19 cellular contexts compared by ENCODE assay signal in the genomic region with DNA sequence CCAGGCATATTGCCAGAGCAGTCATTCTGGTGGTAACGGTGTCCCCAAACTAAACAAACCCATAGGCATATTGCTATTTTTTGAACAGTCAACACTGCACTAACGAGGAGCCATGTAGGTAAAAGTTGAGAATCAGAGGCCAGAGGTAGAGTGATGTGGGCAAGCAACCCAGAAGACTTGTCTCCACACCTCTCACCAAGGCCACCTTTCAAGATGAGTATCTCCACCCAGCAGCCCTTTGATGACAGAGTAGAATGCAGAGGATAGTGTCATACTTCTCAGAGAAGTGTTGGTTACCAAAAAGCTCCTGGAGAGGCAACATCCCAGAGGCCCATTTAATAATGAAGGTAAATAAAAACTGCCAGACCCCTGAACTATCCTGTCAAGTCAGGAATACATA.
DNase-seq lines count a peak whose midpoint lies in the region; ATAC-seq, FAIRE-seq and TF ChIP-seq lines count a peak whose summit lies in the region.
"Had no signal": no experiment of that assay in that cellular context is flagged by ENCODE, and none has a peak within 500 bp of the region (broad histone marks: within the 10 kb centered on the region; RNA-seq: fewer than 3 reads in every experiment).

No MANE protein-coding gene starts in this region.

- no peaks in the 10 kb centered on the region for H3K9me3 Mint-ChIP-seq in natural killer cell treated with Interleukin-12 subunit alpha and Interleukin-12 subunit beta and Interleukin-15 and Interleukin-18, amount 100 ng/mL, for 72 hours
- no peaks in the 10 kb centered on the region for H3K9me3 Mint-ChIP-seq in natural killer cell
- H3K9me3 Mint-ChIP-seq in immature natural killer cell: no peaks in the 10 kb centered on the region
- H3K9me3 Mint-ChIP-seq in stimulated activated effector memory CD8-positive, alpha-beta T cell treated with anti-CD3 and anti-CD28 coated beads, Interleukin-12 subunit alpha, Interleukin-12 subunit beta, amount 100 ng/mL, for 72 hours: no peaks in the 10 kb centered on the region
- H3K9me3 Mint-ChIP-seq: CD4-positive, alpha-beta memory T cell had no signal

- no peaks in the 10 kb centered on the region for H3K27me3 Mint-ChIP-seq in natural killer cell treated with Interleukin-12 subunit alpha and Interleukin-12 subunit beta and Interleukin-15 and Interleukin-18, amount 100 ng/mL, for 72 hours
- H3K27me3 Mint-ChIP-seq in natural killer cell (ENCODE audit: low read depth in 2 of 2): no peaks in the 10 kb centered on the region
- peaks cover 0 to under 1% (median 0%) of the 10 kb centered on the region in 3 donors for H3K27me3 Mint-ChIP-seq in immature natural killer cell (ENCODE audit: low read depth in 3 of 3)
- H3K27me3 Mint-ChIP-seq: CD4-positive, alpha-beta memory T cell had no signal

- TF ChIP-seq RAD21 in K562 (CRISPR knock-in tag; conservative IDR thresholded peaks at IDR 0.05 in 1 of 2, IDR thresholded peaks at IDR 0.05 in 1 of 2): no peak

- no peak for DNase-seq in natural killer cell treated with Interleukin-12 subunit alpha and Interleukin-12 subunit beta and Interleukin-15 and Interleukin-18, amount 100 ng/mL, for 72 hours (ENCODE audit: low spot score)
- DNase-seq in natural killer cell: no peak
- DNase-seq in K562 (ENCODE audit: extremely low read depth in 1 of 4, low spot score in 3 of 4): no peak
- peak in 2 of 3 donors; percentile 3 to 5 for DNase-seq in immature natural killer cell
- no peak for DNase-seq in stimulated activated effector memory CD8-positive, alpha-beta T cell treated with anti-CD3 and anti-CD28 coated beads, Interleukin-12 subunit alpha, Interleukin-12 subunit beta, amount 100 ng/mL, for 72 hours (ENCODE audit: low spot score in 2 of 2)
- no peak for DNase-seq in Kasumi-1 (lab: John Stamatoyannopoulos, UW)
- DNase-seq in amniotic stem cell (lab: John Stamatoyannopoulos, UW): no peak
- DNase-seq: C1 segment of cervical spinal cord; Calu3; CD4-positive, alpha-beta memory T cell; COR-L47; DMS53; DMS79 treated with DMSO at 0.1 percent for 48 hours; GF-D8; GM23248; H7; HCEC 1CT had no signal

- peaks cover 2% of the 10 kb centered on the region for H3K9me1 ChIP-seq in K562 (ENCODE audit: control insufficient read depth, insufficient read depth, low read length)

- H3K27ac Mint-ChIP-seq in natural killer cell treated with Interleukin-12 subunit alpha and Interleukin-12 subunit beta and Interleukin-15 and Interleukin-18, amount 100 ng/mL, for 72 hours: no peak overlapping the region
- H3K27ac Mint-ChIP-seq in natural killer cell (no peak overlapping the region), immature natural killer cell (no peak overlapping the region)
- H3K27ac Mint-ChIP-seq in stimulated activated effector memory CD8-positive, alpha-beta T cell treated with anti-CD3 and anti-CD28 coated beads, Interleukin-12 subunit alpha, Interleukin-12 subunit beta, amount 100 ng/mL, for 72 hours: no peak overlapping the region
- H3K27ac Mint-ChIP-seq: CD4-positive, alpha-beta memory T cell had no signal

- H3K36me3 ChIP-seq in K562 (ENCODE audit: control insufficient read depth, insufficient read depth, low read length): peaks cover 9% of the 10 kb centered on the region; the same call in 1 of the 3 replicates

- no peaks in the 10 kb centered on the region for H4K20me1 ChIP-seq in K562 (replicated peaks; ENCODE audit: control insufficient read depth, insufficient read depth, low read length)

- no peaks in the 10 kb centered on the region for H3K4me1 Mint-ChIP-seq in natural killer cell treated with Interleukin-12 subunit alpha and Interleukin-12 subunit beta and Interleukin-15 and Interleukin-18, amount 100 ng/mL, for 72 hours (ENCODE audit: low read depth in 2 of 2)
- H3K4me1 Mint-ChIP-seq in natural killer cell: no peaks in the 10 kb centered on the region
- no peaks in the 10 kb centered on the region for H3K4me1 Mint-ChIP-seq in immature natural killer cell
- H3K4me1 Mint-ChIP-seq in stimulated activated effector memory CD8-positive, alpha-beta T cell treated with anti-CD3 and anti-CD28 coated beads, Interleukin-12 subunit alpha, Interleukin-12 subunit beta, amount 100 ng/mL, for 72 hours: no peaks in the 10 kb centered on the region
- H3K4me1 Mint-ChIP-seq: CD4-positive, alpha-beta memory T cell had no signal

- no peak for TF ChIP-seq EP300 in K562 (IDR thresholded peaks at IDR 0.05; ENCODE audit: low read length)

- no peaks in the 10 kb centered on the region for H3K79me2 ChIP-seq in K562 (ENCODE audit: control insufficient read depth, insufficient read depth, low read length)

- H3K4me3 ChIP-seq in K562: no peak overlapping the region
- H3K4me3 ChIP-seq: GM23248 had no signal

- WGBS in K562 (ENCODE audit: insufficient coverage, low coverage, missing lambda C conversion rate): 83% methylated on average over 2 of the region's 2 CpGs

- no peaks in the 10 kb centered on the region for H3K27me3 ChIP-seq in K562 (ENCODE audit: control insufficient read depth in 2 of 2, insufficient read depth in 2 of 2, low read length in 2 of 2)

- TF ChIP-seq CTCF in natural killer cell (IDR thresholded peaks at IDR 0.05) (no peak), K562 (IDR thresholded peaks at IDR 0.05 in 2 of 3, conservative IDR thresholded peaks at IDR 0.05 in 1 of 3; ENCODE audit: insufficient read depth in 2 of 3, low read depth in 1 of 3, low read length in 3 of 3) (no peak)

- POLR2A ChIA-PET in K562 (lab: Yijun Ruan, JAX): interaction anchor here (1.5 kb wide), 1 partner anchor 10 kb away, joined by 3 read pairs; no protein-coding TSS in a partner anchor

- intact Hi-C loops in natural killer cell (cut with micrococcal nuclease): no loop called here
- intact Hi-C loops in K562 (cut with micrococcal nuclease): no loop called here

- no peak for TF ChIP-seq POLR2A in K562 (conservative IDR thresholded peaks at IDR 0.05)

- H3K4me3 Mint-ChIP-seq in natural killer cell treated with Interleukin-12 subunit alpha and Interleukin-12 subunit beta and Interleukin-15 and Interleukin-18, amount 100 ng/mL, for 72 hours: no peak overlapping the region
- H3K4me3 Mint-ChIP-seq in natural killer cell (no peak overlapping the region), immature natural killer cell (no peak overlapping the region)
- H3K4me3 Mint-ChIP-seq in stimulated activated effector memory CD8-positive, alpha-beta T cell treated with anti-CD3 and anti-CD28 coated beads, Interleukin-12 subunit alpha, Interleukin-12 subunit beta, amount 100 ng/mL, for 72 hours: no peak overlapping the region
- H3K4me3 Mint-ChIP-seq: CD4-positive, alpha-beta memory T cell had no signal

- H3K9me3 ChIP-seq in K562 (replicated peaks; ENCODE audit: control insufficient read depth, insufficient read depth, low read depth, low read length): no peaks in the 10 kb centered on the region

- CTCF ChIA-PET in K562 (lab: Yijun Ruan, JAX; ENCODE audit: low intra/inter-chr PET ratio): no interaction called here

- no peak overlapping the region for H3K9ac ChIP-seq in K562 (ENCODE audit: insufficient read depth in 1 of 2, low read depth in 2 of 2, low read length in 2 of 2)
- H3K9ac ChIP-seq: GM23248 had no signal

- in situ Hi-C loops in K562 (cut with MboI): no loop called here

- no peak overlapping the region for H3K4me2 ChIP-seq in K562 (ENCODE audit: insufficient read depth, low read length)

- H3K4me1 ChIP-seq in K562 (replicated peaks in 1 of 2; ENCODE audit: control insufficient read depth in 2 of 2, insufficient read depth in 2 of 2, low read length in 2 of 2): no peaks in the 10 kb centered on the region

- FAIRE-seq in K562 (lab: Jason Lieb, UNC): no peak
- FAIRE-seq: GM12892, H1 had no signal

- H3K27ac ChIP-seq in K562 (ENCODE audit: extremely low read depth, low read depth, low read length): no peak overlapping the region
- H3K27ac ChIP-seq: GM23248 had no signal

- no peak overlapping the region for H2AFZ ChIP-seq in K562 (ENCODE audit: low read depth, low read length)
- H2AFZ ChIP-seq: GM23248 had no signal

- TSS peak; percentile 10 for BruUV-seq in K562 (replicated peaks; lab: Mats Ljungman, UMichigan)

- ATAC-seq in natural killer cell treated with Interleukin-12 subunit alpha and Interleukin-12 subunit beta and Interleukin-15 and Interleukin-18, amount 100 ng/mL, for 72 hours: peak; percentile 20 to 49
- no peak for ATAC-seq in natural killer cell
- no peak for ATAC-seq in K562
- ATAC-seq in stimulated activated effector memory CD8-positive, alpha-beta T cell treated with anti-CD3 and anti-CD28 coated beads, Interleukin-12 subunit alpha, Interleukin-12 subunit beta, amount 100 ng/mL, for 72 hours: peak; percentile 46

- no peaks in the 10 kb centered on the region for H3K36me3 Mint-ChIP-seq in natural killer cell treated with Interleukin-12 subunit alpha and Interleukin-12 subunit beta and Interleukin-15 and Interleukin-18, amount 100 ng/mL, for 72 hours
- H3K36me3 Mint-ChIP-seq in natural killer cell (no peaks in the 10 kb centered on the region), immature natural killer cell (peaks cover 10 to 28% (median 13%) of the 10 kb centered on the region in 3 donors)
- H3K36me3 Mint-ChIP-seq in stimulated activated effector memory CD8-positive, alpha-beta T cell treated with anti-CD3 and anti-CD28 coated beads, Interleukin-12 subunit alpha, Interleukin-12 subunit beta, amount 100 ng/mL, for 72 hours: no peaks in the 10 kb centered on the region

TF ChIP-seq in K562, 482 proteins besides CTCF, POLR2A, EP300 and RAD21:
- TF ChIP-seq BDP1 (IDR thresholded peaks at IDR 0.05; ENCODE audit: insufficient read depth, insufficient read length) (no peak), ZNF695 (CRISPR knock-in tag; IDR thresholded peaks at IDR 0.05) (no peak), ETV6 (IDR thresholded peaks at IDR 0.05; ENCODE audit: borderline replicate concordance in 1 of 2, low read depth in 2 of 2, low read length in 1 of 2) (no peak), ETV6 (CRISPR knock-in tag; IDR thresholded peaks at IDR 0.05; ENCODE audit: borderline replicate concordance) (no peak)
TF ChIP-seq in K562: peak in this region for 0.

Comparison
In these comparisons a context has a peak if more than half of its experiments do, and no peak if none do; other contexts are left out.
1. ATAC-seq: peak in natural killer cell treated with Interleukin-12 subunit alpha and Interleukin-12 subunit beta and Interleukin-15 and Interleukin-18, amount 100 ng/mL, for 72 hours (2 of 2) and stimulated activated effector memory CD8-positive, alpha-beta T cell treated with anti-CD3 and anti-CD28 coated beads, Interleukin-12 subunit alpha, Interleukin-12 subunit beta, amount 100 ng/mL, for 72 hours (single experiment); none in natural killer cell (0 of 3) and K562 (single experiment).
2. DNase-seq: peak in immature natural killer cell (2 of 3); none in natural killer cell treated with Interleukin-12 subunit alpha and Interleukin-12 subunit beta and Interleukin-15 and Interleukin-18, amount 100 ng/mL, for 72 hours (single experiment), natural killer cell (single experiment), K562 (0 of 4), stimulated activated effector memory CD8-positive, alpha-beta T cell treated with anti-CD3 and anti-CD28 coated beads, Interleukin-12 subunit alpha, Interleukin-12 subunit beta, amount 100 ng/mL, for 72 hours (0 of 2), Kasumi-1 (0 of 2) and amniotic stem cell (single experiment).